ENCODE assay signal across 9 cellular contexts in genomic region chr17:42183741-42184711, GRCh38. TPM values are rescaled to one million over a fixed set of nuclear protein-coding genes. Genes with fewer than 3 reads are reported as not detected.
A peak's percentile ranks its signal among the peaks of the same experiment; 100 is the strongest.
DNase-seq lines count a peak whose midpoint lies in the region; ATAC-seq, FAIRE-seq and TF ChIP-seq lines count a peak whose summit lies in the region.
"Had no signal": no experiment of that assay in that cellular context is flagged by ENCODE, and none has a peak within 500 bp of the region (broad histone marks: within the 10 kb centered on the region; RNA-seq: fewer than 3 reads in every experiment).

No MANE protein-coding gene starts in this region.

- peaks cover 33 to 55% (median 43%) of the 10 kb centered on the region in 11 experiments for H3K27me3 ChIP-seq in BLaER1 treated with 17β-estradiol and CSF1 and Interleukin-3, amounts not matched to agents 10 nM and 100 nM
- peaks cover 60% of the 10 kb centered on the region for H3K27me3 ChIP-seq in HUES64 (ENCODE audit: insufficient read depth, low read length)

- H3K9me3 ChIP-seq in BLaER1 treated with 17β-estradiol and CSF1 and Interleukin-3, amounts not matched to agents 10 nM and 100 nM (replicated peaks in 1 of 11): peaks cover 0 to 17% (median 3%) of the 10 kb centered on the region in 11 experiments; a peak in 5 of 22 replicates
- no peaks in the 10 kb centered on the region for H3K9me3 ChIP-seq in HUES64 (ENCODE audit: insufficient read depth, low read depth, low read length)

- peak overlapping the region; percentile 82 to 97 (median 92) for H3K4me2 ChIP-seq in BLaER1 treated with 17β-estradiol and CSF1 and Interleukin-3, amounts not matched to agents 10 nM and 100 nM

- ATAC-seq in omental fat pad (ENCODE audit: low FRiP score): peak; percentile 79

- POLR2A ChIA-PET in RWPE1 (lab: Yijun Ruan, JAX; ENCODE audit: low non-redundant PET): no interaction called here

- H3K4me1 ChIP-seq in BLaER1 treated with 17β-estradiol and CSF1 and Interleukin-3, amounts not matched to agents 10 nM and 100 nM: peaks cover 43 to 81% (median 64%) of the 10 kb centered on the region in 10 experiments
- H3K4me1 ChIP-seq in HUES64 (ENCODE audit: insufficient read depth, low read length): no peaks in the 10 kb centered on the region

- peak overlapping the region; percentile 27 to 77 (median 58); a peak in 20 of 22 replicates for H3K27ac ChIP-seq in BLaER1 treated with 17β-estradiol and CSF1 and Interleukin-3, amounts not matched to agents 10 nM and 100 nM
- H3K27ac ChIP-seq in HUES64 (ENCODE audit: low read depth, low read length) (no peak overlapping the region; the same call in 1 of the 2 replicates), RWPE1 (no peak overlapping the region)

- FAIRE-seq in GM19239 (lab: Jason Lieb, UNC): peak; percentile 88

- CTCF ChIA-PET in RWPE1 (lab: Yijun Ruan, JAX): interaction anchor here (0.6 kb wide), 2 partner anchors 61 to 83 kb away, joined by 3 to 4 read pairs; partner anchors contain the start of gene HSPB9

- DNase-seq in GM19239 (ENCODE audit: insufficient read length, low spot score): peak; percentile 87
- no peak for DNase-seq in RWPE1 (ENCODE audit: low spot score)
- DNase-seq in activated gamma-delta T cell treated with anti-CD3 and anti-CD28 coated beads, Interleukin-2, amount 50 U/mL, for 16 hours (ENCODE audit: low read depth): peak; percentile 63
- peak; percentile 70 for DNase-seq in globus pallidus (ENCODE audit: low spot score)
- DNase-seq in omental fat pad (ENCODE audit: low spot score): peak; percentile 57
- DNase-seq in superior temporal gyrus (ENCODE audit: extremely low spot score): peak; percentile 84

- TF ChIP-seq CTCF in RWPE1 (conservative IDR thresholded peaks at IDR 0.05; ENCODE audit: low read depth) (peak; percentile 74), omental fat pad (IDR thresholded peaks at IDR 0.05) (peak in 2 of 3 donors; percentile 50 to 55)

- H3K9ac ChIP-seq in BLaER1 treated with 17β-estradiol and CSF1 and Interleukin-3, amounts not matched to agents 10 nM and 100 nM: peak overlapping the region; percentile 56 to 82 (median 75)
- 0 out of 2 replicates have a peak overlapping the region, but pooled peaks have one; percentile 34 for H3K9ac ChIP-seq in HUES64 (ENCODE audit: low read depth, low read length)

- H3K36me3 ChIP-seq in BLaER1 treated with 17β-estradiol and CSF1 and Interleukin-3, amounts not matched to agents 10 nM and 100 nM: no peaks in the 10 kb centered on the region
- H3K36me3 ChIP-seq in HUES64 (ENCODE audit: insufficient read depth, low read length): no peaks in the 10 kb centered on the region

- H4K20me1 ChIP-seq in BLaER1 treated with 17β-estradiol and CSF1 and Interleukin-3, amounts not matched to agents 10 nM and 100 nM: peaks cover 0 to 8% (median 0%) of the 10 kb centered on the region in 11 experiments; a peak in 6 of 22 replicates

- WGBS in HUES64: 13% methylated on average over 83 of the region's 83 CpGs

- peak overlapping the region; percentile 47 to 73 (median 61) for H3K4me3 ChIP-seq in BLaER1 treated with 17β-estradiol and CSF1 and Interleukin-3, amounts not matched to agents 10 nM and 100 nM
- peak overlapping the region; percentile 67 for H3K4me3 ChIP-seq in HUES64 (ENCODE audit: low read length)

RNA-seq across cellular contexts. Expression of gene HCRT, which starts 1.2 kb away (rescaled TPM):
- polyA plus RNA-seq in HUES64 (2013, experiment 1 of 2): not detected
- not detected for polyA plus RNA-seq in HUES64 (2013, experiment 2 of 2)
- not detected for total RNA-seq in omental fat pad
- total RNA-seq: T-helper 2 cell treated with Interferon-gamma antibody and Interleukin-4, amounts not matched to agents 100 ng/mL and 5 ng/mL, for 36 hours had no signal

RNA-seq across cellular contexts. Expression of gene KCNH4, which starts 3.1 kb away (rescaled TPM):
- 0.05 TPM for polyA plus RNA-seq in HUES64 (2013, experiment 1 of 2)
- polyA plus RNA-seq in HUES64 (2013, experiment 2 of 2): not detected
- total RNA-seq in omental fat pad: under 1 TPM in 3 of 4 donors, not detected in 1; 0.44 to 0.79 (median 0.48) TPM

RNA-seq across cellular contexts. Expression of gene GHDC, which starts 10.3 kb away (rescaled TPM):
- polyA plus RNA-seq in HUES64 (2013, experiment 1 of 2): 7.0 TPM
- polyA plus RNA-seq in HUES64 (2013, experiment 2 of 2): 6.4 TPM
- total RNA-seq in omental fat pad: 10 to 100 TPM; 28.8 to 41.3 (median 35.5) TPM

RNA-seq across cellular contexts. Expression of gene RAB5C, which starts 29.2 kb away (rescaled TPM):
- polyA plus RNA-seq in HUES64 (2013, experiment 1 of 2): 70.8 TPM
- polyA plus RNA-seq in HUES64 (2013, experiment 2 of 2): 74.8 TPM
- total RNA-seq in omental fat pad: 100 to 1,000 TPM; 122 to 178 (median 158) TPM

Comparison
In these comparisons a context has a peak if more than half of its experiments do, and no peak if none do; other contexts are left out.
1. H3K27ac ChIP-seq: peak in BLaER1 treated with 17β-estradiol and CSF1 and Interleukin-3, amounts not matched to agents 10 nM and 100 nM (11 of 11); none in HUES64 (single experiment) and RWPE1 (single experiment).